Comparison of ENCODE assay signal across 15 cellular contexts in genomic region chr16:4378202-4378666, GRCh38. TPM values are rescaled to one million over a fixed set of nuclear protein-coding genes. Genes with fewer than 3 reads are reported as not detected.
DNase-seq lines count a peak whose midpoint lies in the region; ATAC-seq and TF ChIP-seq lines count a peak whose summit lies in the region.
"Had no signal": no experiment of that assay in that cellular context is flagged by ENCODE, and none has a peak within 500 bp of the region (broad histone marks: within the 10 kb centered on the region; RNA-seq: fewer than 3 reads in every experiment).

No MANE protein-coding gene starts in this region.

- peaks cover 48% of the 10 kb centered on the region for H3K4me1 ChIP-seq in fibroblast of lung (ENCODE audit: control insufficient read depth, extremely low read depth, insufficient read depth, low read length)
- peaks cover 65% of the 10 kb centered on the region for H3K4me1 ChIP-seq in vagina

- H3K27me3 ChIP-seq in fibroblast of lung (ENCODE audit: control insufficient read depth, insufficient read depth, low read length) (no peaks in the 10 kb centered on the region), vagina (no peaks in the 10 kb centered on the region)
- H3K27me3 ChIP-seq: SJSA1 had no signal

- H3K27ac ChIP-seq in fibroblast of lung (ENCODE audit: insufficient read depth, low read length) (peak overlapping the region; percentile 66), vagina (peak overlapping the region; percentile 91)
- H3K27ac ChIP-seq: SJSA1 had no signal

- TF ChIP-seq POLR2A in vagina (IDR thresholded peaks at IDR 0.05): no peak

- no peak overlapping the region for H3K4me3 Mint-ChIP-seq in natural killer cell
- no peak overlapping the region for H3K4me3 Mint-ChIP-seq in natural killer cell treated with Interleukin-12 subunit alpha and Interleukin-12 subunit beta and Interleukin-15 and Interleukin-18, amount 100 ng/mL, for 72 hours
- H3K4me3 Mint-ChIP-seq in nephron progenitor cell: peak overlapping the region; percentile 67

- H3K4me1 Mint-ChIP-seq in natural killer cell: peaks cover 0 to 25% of the 10 kb centered on the region in 2 donors
- H3K4me1 Mint-ChIP-seq in natural killer cell treated with Interleukin-12 subunit alpha and Interleukin-12 subunit beta and Interleukin-15 and Interleukin-18, amount 100 ng/mL, for 72 hours (ENCODE audit: low read depth in 2 of 2): peaks cover 0 to 4% of the 10 kb centered on the region in 2 donors
- H3K4me1 Mint-ChIP-seq in nephron progenitor cell: peaks cover 68% of the 10 kb centered on the region

- intact Hi-C loops in natural killer cell (cut with micrococcal nuclease): no loop called here
- intact Hi-C loops in vagina (cut with DNase I): no loop called here

- H3K4me2 ChIP-seq in fibroblast of lung (ENCODE audit: extremely low read depth, insufficient read depth, low read length): no peak overlapping the region

- H3K27ac Mint-ChIP-seq in natural killer cell (peak overlapping the region; percentile 54 to 64), nephron progenitor cell (peak overlapping the region; percentile 83)
- no peak overlapping the region for H3K27ac Mint-ChIP-seq in natural killer cell treated with Interleukin-12 subunit alpha and Interleukin-12 subunit beta and Interleukin-15 and Interleukin-18, amount 100 ng/mL, for 72 hours

- peaks cover 42% of the 10 kb centered on the region for H3K36me3 ChIP-seq in fibroblast of lung (ENCODE audit: control insufficient read depth, insufficient read depth, low read length)
- peaks cover 0 to 23% of the 10 kb centered on the region in 2 donors for H3K36me3 ChIP-seq in vagina

- DNase-seq in natural killer cell (no peak), fibroblast of lung (ENCODE audit: low read depth in 2 of 2) (no peak), nephron progenitor cell (no peak), vagina (ENCODE audit: extremely low spot score in 2 of 2) (no peak), GM19238 (ENCODE audit: insufficient read length, low spot score) (no peak), Kasumi-1 (lab: John Stamatoyannopoulos, UW) (no peak), NCI-H187 (lab: John Stamatoyannopoulos, UW) (no peak)
- DNase-seq in natural killer cell treated with Interleukin-12 subunit alpha and Interleukin-12 subunit beta and Interleukin-15 and Interleukin-18, amount 100 ng/mL, for 72 hours (ENCODE audit: low spot score): no peak
- DNase-seq: ACHN; activated CD4-positive, alpha-beta T cell treated with anti-CD3 and anti-CD28 coated beads for 1 hour; EL; kidney glomerular epithelial cell; NCI-H1092 treated with DMSO at 0.1 percent for 48 hours; NCI-H524 treated with DMSO at 0.1 percent for 48 hours had no signal

- peaks cover 87% of the 10 kb centered on the region for H3K79me2 ChIP-seq in fibroblast of lung (ENCODE audit: control insufficient read depth, insufficient read depth, low read length)

- H3K4me3 ChIP-seq in fibroblast of lung (replicated peaks in 1 of 4; ENCODE audit: control extremely low read depth in 1 of 4, insufficient read depth in 1 of 4, low read depth in 3 of 4, low read length in 4 of 4) (no peak overlapping the region), vagina (no peak overlapping the region)
- H3K4me3 ChIP-seq: SJSA1 had no signal

- H3K9me3 ChIP-seq in fibroblast of lung (ENCODE audit: control insufficient read depth, insufficient read depth, low read depth, low read length) (no peaks in the 10 kb centered on the region), vagina (no peaks in the 10 kb centered on the region)
- H3K9me3 ChIP-seq: SJSA1 had no signal

- no peak overlapping the region for H3K9ac ChIP-seq in fibroblast of lung (ENCODE audit: insufficient read depth, low read length)

- H2AFZ ChIP-seq in fibroblast of lung (ENCODE audit: low read length): no peak overlapping the region

- no peaks in the 10 kb centered on the region for H3K36me3 Mint-ChIP-seq in natural killer cell
- H3K36me3 Mint-ChIP-seq in natural killer cell treated with Interleukin-12 subunit alpha and Interleukin-12 subunit beta and Interleukin-15 and Interleukin-18, amount 100 ng/mL, for 72 hours: no peaks in the 10 kb centered on the region
- H3K36me3 Mint-ChIP-seq in nephron progenitor cell (ENCODE audit: low read depth): no peaks in the 10 kb centered on the region

- TF ChIP-seq CTCF in natural killer cell (IDR thresholded peaks at IDR 0.05): no peak
- no peak for TF ChIP-seq CTCF in fibroblast of lung (conservative IDR thresholded peaks at IDR 0.05 in 1 of 2, IDR thresholded peaks at IDR 0.05 in 1 of 2; ENCODE audit: low read depth in 1 of 2, low read length in 2 of 2)
- no peak for TF ChIP-seq CTCF in nephron progenitor cell (IDR thresholded peaks at IDR 0.05)
- no peak for TF ChIP-seq CTCF in vagina (IDR thresholded peaks at IDR 0.05)

- peak in 1 of 3 donors; percentile 5 for ATAC-seq in natural killer cell
- ATAC-seq in natural killer cell treated with Interleukin-12 subunit alpha and Interleukin-12 subunit beta and Interleukin-15 and Interleukin-18, amount 100 ng/mL, for 72 hours: no peak

- H4K20me1 ChIP-seq in fibroblast of lung (ENCODE audit: control insufficient read depth, extremely low read depth, insufficient read depth, low read length): no peaks in the 10 kb centered on the region

- H3K9me3 Mint-ChIP-seq in natural killer cell: no peaks in the 10 kb centered on the region
- no peaks in the 10 kb centered on the region for H3K9me3 Mint-ChIP-seq in natural killer cell treated with Interleukin-12 subunit alpha and Interleukin-12 subunit beta and Interleukin-15 and Interleukin-18, amount 100 ng/mL, for 72 hours
- no peaks in the 10 kb centered on the region for H3K9me3 Mint-ChIP-seq in nephron progenitor cell

- H3K27me3 Mint-ChIP-seq in natural killer cell (ENCODE audit: low read depth in 2 of 2) (no peaks in the 10 kb centered on the region), nephron progenitor cell (ENCODE audit: low read depth, poor library complexity) (peaks cover 3% of the 10 kb centered on the region)
- no peaks in the 10 kb centered on the region for H3K27me3 Mint-ChIP-seq in natural killer cell treated with Interleukin-12 subunit alpha and Interleukin-12 subunit beta and Interleukin-15 and Interleukin-18, amount 100 ng/mL, for 72 hours

RNA-seq across cellular contexts. Expression of gene VASN, which starts 6.6 kb away (rescaled TPM):
- under 1 TPM; 0.35 to 0.93 (median 0.78) TPM for total RNA-seq in natural killer cell
- under 1 TPM in 1 of 2 donors, not detected in 1; 0.33 TPM for total RNA-seq in natural killer cell treated with Interleukin-12 subunit alpha and Interleukin-12 subunit beta and Interleukin-15 and Interleukin-18, amount 100 ng/mL, for 72 hours
- total RNA-seq in fibroblast of lung: 57.0 and 79.4 TPM in 2 replicates
- 30.6 and 61.9 TPM in 2 replicates for polyA plus RNA-seq in fibroblast of lung
- 85.6 and 136 TPM in 2 replicates for polyA plus RNA-seq in fibroblast of lung (2012)
- 42.0 and 88.8 TPM in 2 replicates for polyA minus RNA-seq in fibroblast of lung (ENCODE audit: low replicate concordance)
- 37.6 TPM for total RNA-seq in vagina

RNA-seq across cellular contexts. Expression of gene PAM16, which starts 27.1 kb away (rescaled TPM):
- total RNA-seq in natural killer cell (10 to 100 TPM; 29.4 to 42.7 (median 39.0) TPM), fibroblast of lung (24.4 and 34.3 TPM in 2 replicates), vagina (76.1 TPM)
- total RNA-seq in natural killer cell treated with Interleukin-12 subunit alpha and Interleukin-12 subunit beta and Interleukin-15 and Interleukin-18, amount 100 ng/mL, for 72 hours: 100 to 1,000 TPM in 1 of 2 donors, 10 to 100 TPM in 1; 59.0 to 114 TPM
- polyA plus RNA-seq in fibroblast of lung: 14.8 and 19.9 TPM in 2 replicates
- 28.6 and 37.1 TPM in 2 replicates for polyA plus RNA-seq in fibroblast of lung (2012)
- 9.2 and 9.5 TPM in 2 replicates for polyA minus RNA-seq in fibroblast of lung (ENCODE audit: low replicate concordance)

RNA-seq across cellular contexts. Expression of gene CORO7, which starts 38.2 kb away (rescaled TPM):
- total RNA-seq in natural killer cell (100 to 1,000 TPM; 335 to 425 (median 415) TPM), fibroblast of lung (5.4 and 11.1 TPM in 2 replicates), vagina (30.9 TPM)
- 100 to 1,000 TPM; 140 to 166 TPM for total RNA-seq in natural killer cell treated with Interleukin-12 subunit alpha and Interleukin-12 subunit beta and Interleukin-15 and Interleukin-18, amount 100 ng/mL, for 72 hours
- polyA plus RNA-seq in fibroblast of lung: 5.6 and 6.1 TPM in 2 replicates
- polyA plus RNA-seq in fibroblast of lung (2012): 7.2 and 8.6 TPM in 2 replicates
- polyA minus RNA-seq in fibroblast of lung (ENCODE audit: low replicate concordance): 16.1 and 18.2 TPM in 2 replicates

RNA-seq across cellular contexts. Expression of gene DNAJA3, which starts 47.4 kb away (rescaled TPM):
- 10 to 100 TPM; 22.1 to 34.2 (median 27.2) TPM for total RNA-seq in natural killer cell
- total RNA-seq in natural killer cell treated with Interleukin-12 subunit alpha and Interleukin-12 subunit beta and Interleukin-15 and Interleukin-18, amount 100 ng/mL, for 72 hours: 10 to 100 TPM; 55.0 to 99.8 TPM
- total RNA-seq in fibroblast of lung: 59.8 and 66.1 TPM in 2 replicates
- 27.8 and 39.8 TPM in 2 replicates for polyA plus RNA-seq in fibroblast of lung
- polyA plus RNA-seq in fibroblast of lung (2012): 22.3 and 32.2 TPM in 2 replicates
- 30.6 and 36.4 TPM in 2 replicates for polyA minus RNA-seq in fibroblast of lung (ENCODE audit: low replicate concordance)
- 33.6 TPM for total RNA-seq in vagina

Comparison
In these comparisons a context has a peak if more than half of its experiments do, and no peak if none do; other contexts are left out.
1. H3K27ac Mint-ChIP-seq: peak in natural killer cell (2 of 2) and nephron progenitor cell (single experiment); none in natural killer cell treated with Interleukin-12 subunit alpha and Interleukin-12 subunit beta and Interleukin-15 and Interleukin-18, amount 100 ng/mL, for 72 hours (0 of 2).
2. RNA of gene VASN, which starts 6.6 kb away (total RNA-seq): 57.0 to 79.4 TPM in fibroblast of lung and 37.6 TPM in vagina (single experiment); 0.35 to 0.93 TPM in natural killer cell and 0.33 TPM in natural killer cell treated with Interleukin-12 subunit alpha and Interleukin-12 subunit beta and Interleukin-15 and Interleukin-18, amount 100 ng/mL, for 72 hours; every median in the first group is over 10 times any median in the second.